ENCODE assay signal across 8 cellular contexts in the genomic region with DNA sequence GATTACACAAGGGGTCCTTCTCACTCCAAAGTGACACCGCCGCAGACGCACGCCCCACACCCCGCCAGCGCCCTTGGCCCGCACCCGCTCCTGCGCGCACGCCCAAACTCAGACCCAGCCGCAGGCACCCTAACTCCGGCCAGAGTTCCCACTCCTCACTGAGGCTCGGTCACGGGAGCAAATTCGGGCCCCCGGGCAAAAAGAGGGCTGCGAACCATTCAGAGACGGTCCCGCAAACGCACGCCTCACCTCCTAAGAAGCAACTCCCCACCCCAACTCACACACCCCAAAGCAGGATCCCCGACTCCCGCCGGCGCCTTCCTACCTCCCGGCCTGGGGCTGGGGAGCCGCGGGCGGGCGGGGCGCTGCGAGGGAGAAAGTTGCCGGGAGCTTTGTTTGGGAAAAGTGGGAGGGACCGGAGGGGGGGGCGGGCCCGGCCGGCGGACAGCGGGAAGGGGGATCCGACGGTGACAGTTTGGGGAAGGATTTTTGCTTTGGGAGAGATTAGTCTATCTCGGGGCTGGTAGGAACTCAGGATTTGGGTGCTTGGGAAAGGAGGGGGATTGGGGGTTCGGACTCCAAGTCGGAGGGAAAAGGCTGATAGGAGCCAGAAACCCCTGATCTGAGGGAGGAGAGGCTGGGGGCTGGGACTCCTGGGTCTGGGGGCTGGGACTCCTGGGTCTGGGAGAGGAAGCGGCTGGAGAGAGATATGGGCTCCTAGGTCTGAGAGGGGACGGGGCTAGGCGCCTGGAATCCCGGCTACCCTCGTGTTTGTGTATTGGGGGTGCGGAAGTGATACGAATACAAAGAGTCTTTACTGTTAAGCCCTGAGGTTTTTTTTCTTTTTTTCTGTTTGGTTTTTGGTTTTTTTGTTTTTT. TPM values are rescaled to one million over a fixed set of nuclear protein-coding genes. Genes with fewer than 3 reads are reported as not detected.
DNase-seq lines count a peak whose midpoint lies in the region; ATAC-seq and TF ChIP-seq lines count a peak whose summit lies in the region.

A gene (minus strand): TSS at position 369 of the 878 bp plus-strand sequence. CDS start 2,341 bp downstream, outside the sequence.

- peak; percentile 27 for DNase-seq in activated CD4-positive, alpha-beta T cell treated with anti-CD3 and anti-CD28 coated beads for 48 hours
- DNase-seq in activated CD4-positive, alpha-beta T cell treated with anti-CD3 and anti-CD28 coated beads, Interleukin-2, amount 50 U/mL, for 1 hour: no peak
- no peak for DNase-seq in activated CD8-positive, alpha-beta T cell treated with anti-CD3 and anti-CD28 coated beads, Interleukin-2, amount 10 ng/mL, durations not matched to agents 7 days and 5 days
- DNase-seq in fibroblast of villous mesenchyme (ENCODE audit: low read depth): peak; percentile 66
- DNase-seq in nephron progenitor cell: peak; percentile 86
- DNase-seq in inferior parietal cortex (ENCODE audit: extremely low spot score): no peak
- DNase-seq in activated effector memory CD4-positive, alpha-beta T cell treated with anti-CD3 and anti-CD28 coated beads, Interleukin-2, amount 50 U/mL, for 16 hours: no peak
- DNase-seq in T-helper 9 cell: no peak

- H3K4me3 Mint-ChIP-seq in activated CD8-positive, alpha-beta T cell treated with anti-CD3 and anti-CD28 coated beads, Interleukin-2, amount 10 ng/mL, durations not matched to agents 7 days and 5 days: no peak within 1 kb of the TSS
- H3K4me3 Mint-ChIP-seq in nephron progenitor cell: no peak within 1 kb of the TSS

- H3K27ac Mint-ChIP-seq in activated CD8-positive, alpha-beta T cell treated with anti-CD3 and anti-CD28 coated beads, Interleukin-2, amount 10 ng/mL, durations not matched to agents 7 days and 5 days: no peak within 1 kb of the TSS
- peak within 1 kb of the TSS; percentile 98 for H3K27ac Mint-ChIP-seq in nephron progenitor cell

- peak within 1 kb of the TSS; percentile 96 for H3K4me3 ChIP-seq in fibroblast of villous mesenchyme (ENCODE audit: low read depth, low read length)

- H3K36me3 Mint-ChIP-seq in activated CD8-positive, alpha-beta T cell treated with anti-CD3 and anti-CD28 coated beads, Interleukin-2, amount 10 ng/mL, durations not matched to agents 7 days and 5 days (ENCODE audit: low read depth): no peaks in the 10 kb centered on the region
- H3K36me3 Mint-ChIP-seq in nephron progenitor cell (ENCODE audit: low read depth): peaks cover 29% of the 10 kb centered on the region

- CTCF ChIA-PET in activated CD8-positive, alpha-beta T cell treated with anti-CD3 and anti-CD28 coated beads, Interleukin-2, amount 10 ng/mL, durations not matched to agents 7 days and 5 days (lab: Charles Lee): no interaction called here

- TF ChIP-seq CTCF in fibroblast of villous mesenchyme (IDR thresholded peaks at IDR 0.05; ENCODE audit: insufficient read depth, low read depth, low read length) (no peak), nephron progenitor cell (IDR thresholded peaks at IDR 0.05) (no peak)

- peaks cover 31% of the 10 kb centered on the region for H3K27me3 Mint-ChIP-seq in activated CD8-positive, alpha-beta T cell treated with anti-CD3 and anti-CD28 coated beads, Interleukin-2, amount 10 ng/mL, durations not matched to agents 7 days and 5 days (ENCODE audit: low read depth)
- peaks cover 3% of the 10 kb centered on the region for H3K27me3 Mint-ChIP-seq in nephron progenitor cell (ENCODE audit: low read depth, poor library complexity)

- peak; percentile 18 for ATAC-seq in activated CD8-positive, alpha-beta T cell treated with anti-CD3 and anti-CD28 coated beads, Interleukin-2, amount 10 ng/mL, durations not matched to agents 7 days and 5 days

- POLR2A ChIA-PET in activated CD8-positive, alpha-beta T cell treated with anti-CD3 and anti-CD28 coated beads, Interleukin-2, amount 10 ng/mL, durations not matched to agents 7 days and 5 days (lab: Charles Lee): no interaction called here

- H3K4me1 Mint-ChIP-seq in activated CD8-positive, alpha-beta T cell treated with anti-CD3 and anti-CD28 coated beads, Interleukin-2, amount 10 ng/mL, durations not matched to agents 7 days and 5 days (ENCODE audit: low read depth): peaks cover 5% of the 10 kb centered on the region
- peaks cover 33% of the 10 kb centered on the region for H3K4me1 Mint-ChIP-seq in nephron progenitor cell

- H3K9me3 Mint-ChIP-seq in activated CD8-positive, alpha-beta T cell treated with anti-CD3 and anti-CD28 coated beads, Interleukin-2, amount 10 ng/mL, durations not matched to agents 7 days and 5 days (ENCODE audit: insufficient read depth): no peaks in the 10 kb centered on the region
- no peaks in the 10 kb centered on the region for H3K9me3 Mint-ChIP-seq in nephron progenitor cell

RNA-seq across cellular contexts. Expression of the gene that starts here (rescaled TPM):
- not detected for total RNA-seq in activated CD8-positive, alpha-beta T cell treated with anti-CD3 and anti-CD28 coated beads, Interleukin-2, amount 10 ng/mL, durations not matched to agents 7 days and 5 days
- 37.6 and 38.7 TPM in 2 replicates for total RNA-seq in fibroblast of villous mesenchyme

Comparison
In these comparisons a context has a peak if more than half of its experiments do, and no peak if none do; other contexts are left out.
1. RNA of the gene that starts here (total RNA-seq): 37.6 to 38.7 TPM in fibroblast of villous mesenchyme; not detected in activated CD8-positive, alpha-beta T cell treated with anti-CD3 and anti-CD28 coated beads, Interleukin-2, amount 10 ng/mL, durations not matched to agents 7 days and 5 days; every median in the first group is over 10 times any median in the second.
2. DNase-seq: peak in activated CD4-positive, alpha-beta T cell treated with anti-CD3 and anti-CD28 coated beads for 48 hours (single experiment), fibroblast of villous mesenchyme (single experiment) and nephron progenitor cell (single experiment); none in activated CD4-positive, alpha-beta T cell treated with anti-CD3 and anti-CD28 coated beads, Interleukin-2, amount 50 U/mL, for 1 hour (single experiment), activated CD8-positive, alpha-beta T cell treated with anti-CD3 and anti-CD28 coated beads, Interleukin-2, amount 10 ng/mL, durations not matched to agents 7 days and 5 days (single experiment), inferior parietal cortex (single experiment), activated effector memory CD4-positive, alpha-beta T cell treated with anti-CD3 and anti-CD28 coated beads, Interleukin-2, amount 50 U/mL, for 16 hours (single experiment) and T-helper 9 cell (single experiment).
3. Peak in ATAC-seq in activated CD8-positive, alpha-beta T cell treated with anti-CD3 and anti-CD28 coated beads, Interleukin-2, amount 10 ng/mL, durations not matched to agents 7 days and 5 days; RNA of the gene not detected or under 1 TPM.